ENCODE assay signal across 2 cellular contexts in the genomic region with DNA sequence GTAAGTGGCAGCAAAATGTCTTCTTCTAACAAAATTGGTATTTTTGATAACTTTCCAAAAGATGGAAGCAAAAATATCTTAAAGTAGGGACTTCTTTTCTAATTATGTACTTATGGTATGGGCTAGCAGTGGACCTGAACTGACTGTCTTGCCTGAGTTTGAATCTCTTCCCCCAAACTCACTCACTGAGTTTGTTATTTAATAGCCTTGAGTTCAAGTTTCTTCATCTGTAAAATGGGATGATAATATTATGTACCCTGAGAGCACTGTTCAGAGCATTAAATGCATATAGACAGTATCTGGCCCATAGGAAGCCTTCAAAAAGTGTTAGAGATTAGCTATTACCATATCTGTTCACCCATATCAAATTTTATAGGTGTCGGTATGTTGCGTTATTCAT.
TF ChIP-seq lines count a peak whose summit lies in the region.

No MANE protein-coding gene starts in this region.

TF ChIP-seq in GM12878, 131 proteins besides CTCF, POLR2A, EP300 and RAD21 (continued from another document and continues in another):
- TF ChIP-seq ESRRA (IDR thresholded peaks at IDR 0.05; ENCODE audit: low read length), result no peak
- TF ChIP-seq BHLHE40 (IDR thresholded peaks at IDR 0.05; ENCODE audit: borderline replicate concordance in 1 of 2, low read depth in 2 of 2, low read length in 1 of 2), result no peak
- no peak for TF ChIP-seq MYC (IDR thresholded peaks at IDR 0.05; ENCODE audit: insufficient read depth, insufficient read length, insufficient replicate concordance, low read length, severe bottlenecking)
- no peak for TF ChIP-seq NR2C2 (IDR thresholded peaks at IDR 0.05; ENCODE audit: borderline replicate concordance, control insufficient read depth, insufficient read length, low read depth)
- no peak for TF ChIP-seq CBX5 (IDR thresholded peaks at IDR 0.05; ENCODE audit: low read depth)
- TF ChIP-seq TCF12 (IDR thresholded peaks at IDR 0.05; ENCODE audit: low read depth, low read length), result no peak
- TF ChIP-seq, protein P1, sequence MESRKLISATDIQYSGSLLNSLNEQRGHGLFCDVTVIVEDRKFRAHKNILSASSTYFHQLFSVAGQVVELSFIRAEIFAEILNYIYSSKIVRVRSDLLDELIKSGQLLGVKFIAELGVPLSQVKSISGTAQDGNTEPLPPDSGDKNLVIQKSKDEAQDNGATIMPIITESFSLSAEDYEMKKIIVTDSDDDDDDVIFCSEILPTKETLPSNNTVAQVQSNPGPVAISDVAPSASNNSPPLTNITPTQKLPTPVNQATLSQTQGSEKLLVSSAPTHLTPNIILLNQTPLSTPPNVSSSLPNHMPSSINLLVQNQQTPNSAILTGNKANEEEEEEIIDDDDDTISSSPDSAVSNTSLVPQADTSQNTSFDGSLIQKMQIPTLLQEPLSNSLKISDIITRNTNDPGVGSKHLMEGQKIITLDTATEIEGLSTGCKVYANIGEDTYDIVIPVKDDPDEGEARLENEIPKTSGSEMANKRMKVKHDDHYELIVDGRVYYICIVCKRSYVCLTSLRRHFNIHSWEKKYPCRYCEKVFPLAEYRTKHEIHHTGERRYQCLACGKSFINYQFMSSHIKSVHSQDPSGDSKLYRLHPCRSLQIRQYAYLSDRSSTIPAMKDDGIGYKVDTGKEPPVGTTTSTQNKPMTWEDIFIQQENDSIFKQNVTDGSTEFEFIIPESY (IDR thresholded peaks at IDR 0.05), result 0 out of 2 replicates have a peak, but pooled peaks have one; percentile 10
- no peak for TF ChIP-seq RAD51 (IDR thresholded peaks at IDR 0.05)
- TF ChIP-seq KDM1A (IDR thresholded peaks at IDR 0.05; ENCODE audit: borderline replicate concordance), result 0 out of 2 replicates have a peak, but pooled peaks have one; percentile 51
- TF ChIP-seq, protein P2, sequence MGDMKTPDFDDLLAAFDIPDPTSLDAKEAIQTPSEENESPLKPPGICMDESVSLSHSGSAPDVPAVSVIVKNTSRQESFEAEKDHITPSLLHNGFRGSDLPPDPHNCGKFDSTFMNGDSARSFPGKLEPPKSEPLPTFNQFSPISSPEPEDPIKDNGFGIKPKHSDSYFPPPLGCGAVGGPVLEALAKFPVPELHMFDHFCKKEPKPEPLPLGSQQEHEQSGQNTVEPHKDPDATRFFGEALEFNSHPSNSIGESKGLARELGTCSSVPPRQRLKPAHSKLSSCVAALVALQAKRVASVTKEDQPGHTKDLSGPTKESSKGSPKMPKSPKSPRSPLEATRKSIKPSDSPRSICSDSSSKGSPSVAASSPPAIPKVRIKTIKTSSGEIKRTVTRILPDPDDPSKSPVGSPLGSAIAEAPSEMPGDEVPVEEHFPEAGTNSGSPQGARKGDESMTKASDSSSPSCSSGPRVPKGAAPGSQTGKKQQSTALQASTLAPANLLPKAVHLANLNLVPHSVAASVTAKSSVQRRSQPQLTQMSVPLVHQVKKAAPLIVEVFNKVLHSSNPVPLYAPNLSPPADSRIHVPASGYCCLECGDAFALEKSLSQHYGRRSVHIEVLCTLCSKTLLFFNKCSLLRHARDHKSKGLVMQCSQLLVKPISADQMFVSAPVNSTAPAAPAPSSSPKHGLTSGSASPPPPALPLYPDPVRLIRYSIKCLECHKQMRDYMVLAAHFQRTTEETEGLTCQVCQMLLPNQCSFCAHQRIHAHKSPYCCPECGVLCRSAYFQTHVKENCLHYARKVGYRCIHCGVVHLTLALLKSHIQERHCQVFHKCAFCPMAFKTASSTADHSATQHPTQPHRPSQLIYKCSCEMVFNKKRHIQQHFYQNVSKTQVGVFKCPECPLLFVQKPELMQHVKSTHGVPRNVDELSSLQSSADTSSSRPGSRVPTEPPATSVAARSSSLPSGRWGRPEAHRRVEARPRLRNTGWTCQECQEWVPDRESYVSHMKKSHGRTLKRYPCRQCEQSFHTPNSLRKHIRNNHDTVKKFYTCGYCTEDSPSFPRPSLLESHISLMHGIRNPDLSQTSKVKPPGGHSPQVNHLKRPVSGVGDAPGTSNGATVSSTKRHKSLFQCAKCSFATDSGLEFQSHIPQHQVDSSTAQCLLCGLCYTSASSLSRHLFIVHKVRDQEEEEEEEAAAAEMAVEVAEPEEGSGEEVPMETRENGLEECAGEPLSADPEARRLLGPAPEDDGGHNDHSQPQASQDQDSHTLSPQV (IDR thresholded peaks at IDR 0.05), result no peak
- no peak for TF ChIP-seq CREM (IDR thresholded peaks at IDR 0.05; ENCODE audit: low read depth)
- TF ChIP-seq ZBTB11 (CRISPR knock-in tag; IDR thresholded peaks at IDR 0.05), result no peak

TF ChIP-seq in WTC11, 78 proteins besides CTCF, POLR2A, EP300 and RAD21 (continued from another document):
- TF ChIP-seq IRF1 (CRISPR knock-in tag; IDR thresholded peaks at IDR 0.05) (no peak), AFF4 (CRISPR knock-in tag; IDR thresholded peaks at IDR 0.05; ENCODE audit: borderline replicate concordance) (no peak), CREB1 (CRISPR knock-in tag; IDR thresholded peaks at IDR 0.05) (no peak)
